28 cellular contexts compared by ENCODE assay signal in genomic region chr20:47552996-47553395, GRCh38.
"Had no signal": no experiment of that assay in that cellular context is flagged by ENCODE, and none has a peak within 500 bp of the region (broad histone marks: within the 10 kb centered on the region; RNA-seq: fewer than 3 reads in every experiment).

No MANE protein-coding gene starts in this region.

- DNase-seq: activated B cell treated with CpG ODN at 0.5 μM for 24 hours; activated CD4-positive, alpha-beta memory T cell treated with anti-CD3 and anti-CD28 coated beads for 36 hours; activated CD4-positive, alpha-beta T cell treated with anti-CD3 and anti-CD28 coated beads for 36 hours; activated CD4-positive, alpha-beta T cell treated with anti-CD3 and anti-CD28 coated beads, Interleukin-2, amount 10 ng/mL, durations not matched to agents 24 days and 14 days; activated CD8-positive, alpha-beta memory T cell treated with anti-CD3 and anti-CD28 coated beads, Interleukin-2, amount 10 ng/mL, durations not matched to agents 7 days and 5 days; activated CD8-positive, alpha-beta memory T cell treated with anti-CD3 and anti-CD28 coated beads, Interleukin-2, amount 50 U/mL, for 4 hours; activated CD8-positive, alpha-beta T cell treated with anti-CD3 and anti-CD28 coated beads, Interleukin-2, amount 10 ng/mL, durations not matched to agents 7 days and 5 days; activated effector memory CD4-positive, alpha-beta T cell treated with anti-CD3 and anti-CD28 coated beads, Interleukin-2, amount 50 U/mL, for 16 hours; activated naive CD4-positive, alpha-beta T cell treated with anti-CD3 and anti-CD28 coated beads for 36 hours; activated naive CD8-positive, alpha-beta T cell treated with anti-CD3 and anti-CD28 coated beads, Interleukin-2, amount 50 U/mL, for 24 hours; activated T-cell treated with anti-CD3 and anti-CD28 coated beads, Interleukin-2, amount 50 U/mL, for 1 hour; activated T-cell treated with anti-CD3 and anti-CD28 coated beads, Interleukin-2, amount 50 U/mL, for 48 hours; adrenal gland; amygdala; aorta; body of pancreas; caudate nucleus; cortex of kidney; effector CD8-positive, alpha-beta T cell; foreskin fibroblast; head of caudate nucleus; hippocampal formation; T-helper 2 cell had no signal

- H3K4me3 Mint-ChIP-seq: activated B cell treated with CpG ODN at 0.5 μM for 24 hours; activated CD4-positive, alpha-beta memory T cell treated with anti-CD3 and anti-CD28 coated beads for 36 hours; activated CD4-positive, alpha-beta T cell treated with anti-CD3 and anti-CD28 coated beads for 36 hours; activated CD4-positive, alpha-beta T cell treated with anti-CD3 and anti-CD28 coated beads, Interleukin-2, amount 10 ng/mL, durations not matched to agents 24 days and 14 days; activated CD8-positive, alpha-beta memory T cell treated with anti-CD3 and anti-CD28 coated beads, Interleukin-2, amount 10 ng/mL, durations not matched to agents 7 days and 5 days; activated CD8-positive, alpha-beta T cell treated with anti-CD3 and anti-CD28 coated beads, Interleukin-2, amount 10 ng/mL, durations not matched to agents 7 days and 5 days; activated naive CD4-positive, alpha-beta T cell treated with anti-CD3 and anti-CD28 coated beads for 36 hours; activated naive CD8-positive, alpha-beta T cell treated with anti-CD3 and anti-CD28 coated beads, Interleukin-2, amount 50 U/mL, for 24 hours; activated T-helper 1 cell treated with anti-CD3 and anti-CD28 coated beads, Interleukin-12 subunit alpha, Interleukin-12 subunit beta, Interleukin-2, Interleukin-4 antibody, amounts not matched to agents 30 ng/mL and 10 ng/mL and 1 ng/mL, durations not matched to agents 14 hours and 24 hours and 36 hours had no signal

- H3K9me3 ChIP-seq: adrenal gland, body of pancreas had no signal

- ATAC-seq: activated CD4-positive, alpha-beta T cell treated with anti-CD3 and anti-CD28 coated beads for 36 hours; activated CD4-positive, CD25-positive, alpha-beta regulatory T cell treated with anti-CD3 and anti-CD28 coated beads, Interleukin-2, amount 50 U/mL, for 24 hours; activated CD8-positive, alpha-beta memory T cell treated with anti-CD3 and anti-CD28 coated beads, Interleukin-2, amount 10 ng/mL, durations not matched to agents 7 days and 5 days; activated CD8-positive, alpha-beta T cell treated with anti-CD3 and anti-CD28 coated beads, Interleukin-2, amount 10 ng/mL, durations not matched to agents 7 days and 5 days; activated naive CD4-positive, alpha-beta T cell treated with anti-CD3 and anti-CD28 coated beads, Interleukin-2, amount 50 U/mL, for 72 hours; activated naive CD8-positive, alpha-beta T cell treated with anti-CD3 and anti-CD28 coated beads, Interleukin-2, amount 50 U/mL, for 24 hours; body of pancreas had no signal

- H3K27ac ChIP-seq: adrenal gland, body of pancreas, epithelial cell of prostate had no signal

- H3K27me3 Mint-ChIP-seq: activated B cell treated with CpG ODN at 0.5 μM for 24 hours; activated CD4-positive, alpha-beta memory T cell treated with anti-CD3 and anti-CD28 coated beads for 36 hours; activated CD4-positive, alpha-beta T cell treated with anti-CD3 and anti-CD28 coated beads for 36 hours; activated CD4-positive, alpha-beta T cell treated with anti-CD3 and anti-CD28 coated beads, Interleukin-2, amount 10 ng/mL, durations not matched to agents 24 days and 14 days; activated CD8-positive, alpha-beta memory T cell treated with anti-CD3 and anti-CD28 coated beads, Interleukin-2, amount 10 ng/mL, durations not matched to agents 7 days and 5 days; activated naive CD8-positive, alpha-beta T cell treated with anti-CD3 and anti-CD28 coated beads, Interleukin-2, amount 50 U/mL, for 24 hours had no signal

- H3K27ac Mint-ChIP-seq: activated B cell treated with CpG ODN at 0.5 μM for 24 hours; activated CD4-positive, alpha-beta memory T cell treated with anti-CD3 and anti-CD28 coated beads for 36 hours; activated CD4-positive, alpha-beta T cell treated with anti-CD3 and anti-CD28 coated beads for 36 hours; activated CD4-positive, alpha-beta T cell treated with anti-CD3 and anti-CD28 coated beads, Interleukin-2, amount 10 ng/mL, durations not matched to agents 24 days and 14 days; activated CD8-positive, alpha-beta memory T cell treated with anti-CD3 and anti-CD28 coated beads, Interleukin-2, amount 10 ng/mL, durations not matched to agents 7 days and 5 days; activated CD8-positive, alpha-beta T cell treated with anti-CD3 and anti-CD28 coated beads, Interleukin-2, amount 10 ng/mL, durations not matched to agents 7 days and 5 days; activated naive CD4-positive, alpha-beta T cell treated with anti-CD3 and anti-CD28 coated beads for 36 hours; activated naive CD8-positive, alpha-beta T cell treated with anti-CD3 and anti-CD28 coated beads, Interleukin-2, amount 50 U/mL, for 24 hours; activated T-helper 1 cell treated with anti-CD3 and anti-CD28 coated beads, Interleukin-12 subunit alpha, Interleukin-12 subunit beta, Interleukin-2, Interleukin-4 antibody, amounts not matched to agents 30 ng/mL and 10 ng/mL and 1 ng/mL, durations not matched to agents 14 hours and 24 hours and 36 hours; activated T-helper 2 cell treated with anti-CD3 and anti-CD28 coated beads, Interferon-gamma antibody, Interleukin-2, Interleukin-4, amounts not matched to agents 10 μg/mL and 5 μg/mL and 100 μg/mL, durations not matched to agents 14 hours and 24 hours and 36 hours had no signal

- H3K9me3 Mint-ChIP-seq: activated CD4-positive, alpha-beta T cell treated with anti-CD3 and anti-CD28 coated beads, Interleukin-2, amount 10 ng/mL, durations not matched to agents 24 days and 14 days; activated naive CD4-positive, alpha-beta T cell treated with anti-CD3 and anti-CD28 coated beads, Interleukin-2, amount 50 U/mL, for 72 hours; activated naive CD8-positive, alpha-beta T cell treated with anti-CD3 and anti-CD28 coated beads, Interleukin-2, amount 50 U/mL, for 24 hours; activated T-helper 1 cell treated with anti-CD3 and anti-CD28 coated beads, Interleukin-12 subunit alpha, Interleukin-12 subunit beta, Interleukin-2, Interleukin-4 antibody, amounts not matched to agents 30 ng/mL and 10 ng/mL and 1 ng/mL, durations not matched to agents 14 hours and 24 hours and 36 hours had no signal

- H3K4me3 ChIP-seq: adrenal gland, body of pancreas had no signal

- H3K27me3 ChIP-seq: adrenal gland, body of pancreas had no signal

- H3K36me3 ChIP-seq: adrenal gland had no signal
